Comparison of ENCODE assay signal across 2 cellular contexts in the genomic region with DNA sequence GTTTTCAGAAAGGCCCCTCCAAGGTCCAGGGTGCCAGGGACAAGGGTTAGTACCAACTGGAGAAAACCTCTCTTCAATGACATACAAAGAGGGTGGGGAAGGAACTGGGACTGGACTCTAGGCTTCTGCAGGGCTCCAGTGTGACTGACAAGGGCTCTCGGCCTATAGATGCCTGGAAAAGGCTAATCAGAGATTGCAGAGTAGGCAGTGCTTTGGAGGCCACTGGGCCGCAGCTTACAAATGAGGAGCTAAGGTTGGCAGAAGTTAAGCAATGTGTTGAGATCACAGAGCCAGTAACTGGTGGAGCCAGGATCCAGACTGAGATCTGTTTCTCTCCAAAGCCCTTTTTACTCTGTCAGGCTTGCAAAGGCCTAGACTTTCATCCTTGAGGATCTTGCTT.
TF ChIP-seq lines count a peak whose summit lies in the region.

No MANE protein-coding gene starts in this region.

TF ChIP-seq in IMR-90, 13 proteins besides CTCF, POLR2A, EP300 and RAD21:
- TF ChIP-seq CEBPB (IDR thresholded peaks at IDR 0.05; ENCODE audit: low read depth, low read length) (0 out of 2 replicates have a peak, but pooled peaks have one; percentile 12), MAZ (IDR thresholded peaks at IDR 0.05; ENCODE audit: borderline replicate concordance, low read depth, low read length) (no peak)

TF ChIP-seq in WTC11, 78 proteins besides CTCF, POLR2A, EP300 and RAD21:
- TF ChIP-seq SOX15 (CRISPR knock-in tag; IDR thresholded peaks at IDR 0.05) (no peak), ZNF416 (CRISPR knock-in tag; IDR thresholded peaks at IDR 0.05) (no peak), EMX1 (CRISPR knock-in tag; IDR thresholded peaks at IDR 0.05) (no peak), PREB (CRISPR knock-in tag; IDR thresholded peaks at IDR 0.05; ENCODE audit: borderline replicate concordance) (no peak)
